In the genomic region with DNA sequence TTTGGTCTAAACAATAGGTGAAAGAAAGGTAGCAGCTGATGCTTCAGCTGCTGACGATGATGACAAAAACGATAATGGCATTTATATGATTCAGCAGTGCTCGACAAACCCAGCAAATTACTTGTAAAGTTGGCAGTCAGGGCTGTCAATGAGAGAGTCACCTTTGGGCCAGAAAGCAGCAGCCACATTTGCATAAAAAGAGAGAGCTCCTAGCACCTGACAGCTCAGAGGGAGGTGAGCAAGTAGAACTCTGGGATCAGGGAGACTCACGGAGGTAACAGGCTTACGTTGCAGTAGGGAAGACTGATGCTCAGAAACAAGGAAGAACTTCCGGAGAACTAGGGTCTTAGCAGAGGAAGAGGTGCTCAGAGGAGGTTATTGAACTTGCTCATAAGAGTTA, we compare ENCODE assay signal across 16 cellular contexts.
A peak's percentile ranks its signal among the peaks of the same experiment; 100 is the strongest.
DNase-seq lines count a peak whose midpoint lies in the region; ATAC-seq lines count a peak whose summit lies in the region.
"Had no signal": no experiment of that assay in that cellular context is flagged by ENCODE, and none has a peak within 500 bp of the region (broad histone marks: within the 10 kb centered on the region; RNA-seq: fewer than 3 reads in every experiment).

No MANE protein-coding gene starts in this region.

- POLR2A ChIA-PET in naive thymus-derived CD4-positive, alpha-beta T cell (lab: Charles Lee), result no interaction called here

- H3K36me3 Mint-ChIP-seq in naive thymus-derived CD4-positive, alpha-beta T cell, result no peaks in the 10 kb centered on the region
- H3K36me3 Mint-ChIP-seq: CD8-positive, alpha-beta T cell; IgD-negative memory B cell had no signal

- H3K9me3 Mint-ChIP-seq in naive thymus-derived CD4-positive, alpha-beta T cell, result peaks cover 0 to 2% (median 0%) of the 10 kb centered on the region in 11 donors
- H3K9me3 Mint-ChIP-seq: CD8-positive, alpha-beta T cell; H9; IgD-negative memory B cell had no signal

- no peak overlapping the region for H3K4me3 Mint-ChIP-seq in naive thymus-derived CD4-positive, alpha-beta T cell
- H3K4me3 Mint-ChIP-seq: CD8-positive, alpha-beta T cell; H9; IgD-negative memory B cell had no signal

- CTCF ChIA-PET in naive thymus-derived CD4-positive, alpha-beta T cell (lab: Charles Lee), result no interaction called here

- peak; percentile 93 for DNase-seq in NCI-H2107 treated with DMSO at 0.1 percent for 48 hours (lab: John Stamatoyannopoulos, UW; ENCODE audit: unreplicated experiment)
- DNase-seq in NCI-H2107 (lab: John Stamatoyannopoulos, UW), result no peak
- peak; percentile 65 for DNase-seq in NCI-H2081 treated with DMSO at 0.1 percent for 48 hours (lab: John Stamatoyannopoulos, UW)
- peak; percentile 36 for DNase-seq in NCI-H748 treated with DMSO at 0.1 percent for 48 hours (lab: John Stamatoyannopoulos, UW)
- no peak for DNase-seq in islet precursor cell
- DNase-seq in activated CD4-positive, alpha-beta T cell treated with anti-CD3 and anti-CD28 coated beads, Interleukin-2, amount 50 U/mL, for 1 hour, result no peak
- DNase-seq in naive thymus-derived CD4-positive, alpha-beta T cell, result no peak
- DNase-seq: CD8-positive, alpha-beta T cell; H9; Karpas-422; NCI-H524; SW 1271; T-helper 2 cell had no signal

- no peak overlapping the region for H3K4me3 ChIP-seq in naive thymus-derived CD4-positive, alpha-beta T cell (ENCODE audit: low read length)
- H3K4me3 ChIP-seq: BLaER1 treated with 17β-estradiol and CSF1 and Interleukin-3, amounts not matched to agents 10 nM and 100 nM had no signal

- no peaks in the 10 kb centered on the region for H3K4me1 ChIP-seq in naive thymus-derived CD4-positive, alpha-beta T cell (ENCODE audit: control insufficient read depth in 2 of 2, insufficient read depth in 2 of 2, low read length in 2 of 2)

- H3K27me3 ChIP-seq in naive thymus-derived CD4-positive, alpha-beta T cell (ENCODE audit: control insufficient read depth in 2 of 2, insufficient read depth in 2 of 2, low read length in 2 of 2), result no peaks in the 10 kb centered on the region
- H3K27me3 ChIP-seq: BLaER1 treated with 17β-estradiol and CSF1 and Interleukin-3, amounts not matched to agents 10 nM and 100 nM had no signal

- no peak for ATAC-seq in naive thymus-derived CD4-positive, alpha-beta T cell
- ATAC-seq: CD8-positive, alpha-beta T cell; Right ventricle myocardium inferior had no signal

- H3K27ac Mint-ChIP-seq in naive thymus-derived CD4-positive, alpha-beta T cell, result no peak overlapping the region
- H3K27ac Mint-ChIP-seq: CD8-positive, alpha-beta T cell; H9; IgD-negative memory B cell had no signal

- H3K27ac ChIP-seq in naive thymus-derived CD4-positive, alpha-beta T cell (ENCODE audit: low read depth, low read length), result no peak overlapping the region

- no peaks in the 10 kb centered on the region for H3K9me3 ChIP-seq in naive thymus-derived CD4-positive, alpha-beta T cell (ENCODE audit: control insufficient read depth in 2 of 3, low read length in 3 of 3)

- intact Hi-C loops in naive thymus-derived CD4-positive, alpha-beta T cell (cut with micrococcal nuclease), result no loop called here

- no peaks in the 10 kb centered on the region for H3K4me1 Mint-ChIP-seq in naive thymus-derived CD4-positive, alpha-beta T cell
- H3K4me1 Mint-ChIP-seq: IgD-negative memory B cell had no signal

- H3K36me3 ChIP-seq in naive thymus-derived CD4-positive, alpha-beta T cell (ENCODE audit: control insufficient read depth in 2 of 3, insufficient read depth in 3 of 3, low read length in 3 of 3), result no peaks in the 10 kb centered on the region
- H3K36me3 ChIP-seq: BLaER1 treated with 17β-estradiol and CSF1 and Interleukin-3, amounts not matched to agents 10 nM and 100 nM had no signal

- H3K27me3 Mint-ChIP-seq in naive thymus-derived CD4-positive, alpha-beta T cell, result peaks cover 0 to 7% (median 0%) of the 10 kb centered on the region in 5 donors
- H3K27me3 Mint-ChIP-seq: IgD-negative memory B cell had no signal

Comparison
In these comparisons a context has a peak if more than half of its experiments do, and no peak if none do; other contexts are left out.
1. DNase-seq: peak in NCI-H2107 treated with DMSO at 0.1 percent for 48 hours (single experiment), NCI-H2081 treated with DMSO at 0.1 percent for 48 hours (single experiment) and NCI-H748 treated with DMSO at 0.1 percent for 48 hours (single experiment); none in NCI-H2107 (single experiment), islet precursor cell (single experiment), activated CD4-positive, alpha-beta T cell treated with anti-CD3 and anti-CD28 coated beads, Interleukin-2, amount 50 U/mL, for 1 hour (single experiment) and naive thymus-derived CD4-positive, alpha-beta T cell (0 of 9).